8 cellular contexts compared by ENCODE assay signal in the genomic region with DNA sequence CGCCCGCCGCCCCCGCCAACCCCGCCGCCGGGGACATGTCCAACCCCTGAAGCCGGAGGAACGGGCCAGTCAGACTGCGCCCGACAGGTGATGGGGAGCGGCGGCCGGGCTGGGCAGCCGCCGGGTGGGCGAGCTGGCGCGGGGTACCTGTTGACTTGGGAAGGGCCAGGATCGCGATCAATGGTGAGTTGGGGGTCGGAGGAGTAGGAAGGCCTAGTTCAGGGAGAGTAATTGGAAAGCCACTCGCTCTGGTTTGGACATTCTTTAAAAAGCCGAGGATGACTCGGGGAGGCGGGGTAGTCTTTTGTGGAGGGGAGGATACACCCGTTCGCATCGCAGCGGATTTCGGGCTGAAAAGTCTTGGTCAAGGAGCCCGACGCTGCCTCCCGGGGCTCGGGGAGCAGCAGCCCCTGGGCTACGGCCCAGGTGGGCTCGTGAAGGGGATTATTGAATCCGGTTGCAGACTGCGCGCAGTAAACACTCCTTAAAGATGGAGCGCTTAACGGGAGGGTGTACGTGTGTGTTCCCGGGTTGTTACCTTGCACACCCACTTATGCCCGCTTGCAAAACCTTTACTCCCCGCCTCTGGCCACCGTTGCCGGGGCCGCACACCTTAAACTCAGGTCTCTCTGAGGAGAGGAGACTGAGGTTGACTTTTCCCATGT.
DNase-seq lines count a peak whose midpoint lies in the region; ATAC-seq, FAIRE-seq and TF ChIP-seq lines count a peak whose summit lies in the region.

No MANE protein-coding gene starts in this region.

- peaks cover 24% of the 10 kb centered on the region for H3K4me1 Mint-ChIP-seq in activated naive CD4-positive, alpha-beta T cell treated with anti-CD3 and anti-CD28 coated beads, Interleukin-2, amount 50 U/mL, for 24 hours

- TF ChIP-seq CTCF in cardiac muscle cell (IDR thresholded peaks at IDR 0.05; ENCODE audit: low read depth, low read length) (no peak), pancreas (IDR thresholded peaks at IDR 0.05) (no peak)

- no peaks in the 10 kb centered on the region for H3K27me3 Mint-ChIP-seq in activated naive CD4-positive, alpha-beta T cell treated with anti-CD3 and anti-CD28 coated beads, Interleukin-2, amount 50 U/mL, for 24 hours

- H3K9me3 Mint-ChIP-seq in activated naive CD4-positive, alpha-beta T cell treated with anti-CD3 and anti-CD28 coated beads, Interleukin-2, amount 50 U/mL, for 24 hours: no peaks in the 10 kb centered on the region

- peak; percentile 41 for DNase-seq in EH (ENCODE audit: low read depth)
- peak; percentile 9 for DNase-seq in H54 (ENCODE audit: insufficient read length, low spot score)
- peak; percentile 12 for DNase-seq in NCI-H345 treated with DMSO at 0.1 percent for 48 hours (lab: John Stamatoyannopoulos, UW; ENCODE audit: unreplicated experiment)
- peak; percentile 28 to 29 for DNase-seq in cardiac muscle cell (ENCODE audit: low read depth in 1 of 2, low spot score in 1 of 2)
- DNase-seq in pancreas: peak in 4 of 6 donors; percentile 22 to 50 (median 23)
- DNase-seq in posterior vena cava (ENCODE audit: low spot score): no peak
- no peak for DNase-seq in AML-193 (lab: John Stamatoyannopoulos, UW)

- intact Hi-C loops in pancreas (cut with DNase I): no loop called here
- intact Hi-C loops in posterior vena cava (cut with DNase I): no loop called here

- peak overlapping the region; percentile 91 for H3K27ac Mint-ChIP-seq in activated naive CD4-positive, alpha-beta T cell treated with anti-CD3 and anti-CD28 coated beads, Interleukin-2, amount 50 U/mL, for 24 hours

- H3K4me1 ChIP-seq in cardiac muscle cell (ENCODE audit: low read depth): no peaks in the 10 kb centered on the region
- peaks cover 0 to 6% (median 0%) of the 10 kb centered on the region in 3 donors for H3K4me1 ChIP-seq in pancreas

- H3K36me3 Mint-ChIP-seq in activated naive CD4-positive, alpha-beta T cell treated with anti-CD3 and anti-CD28 coated beads, Interleukin-2, amount 50 U/mL, for 24 hours: no peaks in the 10 kb centered on the region

- peak; percentile 14 to 29 (median 18) for ATAC-seq in pancreas

- H3K4me3 ChIP-seq in cardiac muscle cell: peak overlapping the region; percentile 65
- peak overlapping the region; percentile 64 to 76 (median 75) for H3K4me3 ChIP-seq in pancreas

- TF ChIP-seq POLR2A in H54 (IDR thresholded peaks at IDR 0.05; ENCODE audit: low read depth, low read length): no peak

- no peaks in the 10 kb centered on the region for H3K9me3 ChIP-seq in cardiac muscle cell (ENCODE audit: low read depth)
- H3K9me3 ChIP-seq in pancreas: no peaks in the 10 kb centered on the region

- H3K4me3 Mint-ChIP-seq in activated naive CD4-positive, alpha-beta T cell treated with anti-CD3 and anti-CD28 coated beads, Interleukin-2, amount 50 U/mL, for 24 hours: peak overlapping the region; percentile 89

- H3K27me3 ChIP-seq in cardiac muscle cell: no peaks in the 10 kb centered on the region
- no peaks in the 10 kb centered on the region for H3K27me3 ChIP-seq in pancreas

- WGBS in pancreas, 2 donors: 0% methylated on average over 49 of the region's 49 CpGs

- H3K36me3 ChIP-seq in cardiac muscle cell (no peaks in the 10 kb centered on the region), pancreas (no peaks in the 10 kb centered on the region)

- peak overlapping the region; percentile 93 for H3K27ac ChIP-seq in cardiac muscle cell
- peak overlapping the region; percentile 93 to 96 (median 96) for H3K27ac ChIP-seq in pancreas

- no peak for FAIRE-seq in H54 (lab: Jason Lieb, UNC)
- no peak for FAIRE-seq in pancreas (lab: Jason Lieb, UNC)

Comparison
In these comparisons a context has a peak if more than half of its experiments do, and no peak if none do; other contexts are left out.
1. DNase-seq: peak in EH (single experiment), H54 (single experiment), NCI-H345 treated with DMSO at 0.1 percent for 48 hours (single experiment), cardiac muscle cell (2 of 2) and pancreas (4 of 6); none in posterior vena cava (single experiment) and AML-193 (0 of 2).